ENCODE assay signal across 1 cellular context in genomic region chr19:13987101-13987890, GRCh38.
TF ChIP-seq lines count a peak whose summit lies in the region.

No MANE protein-coding gene starts in this region.

TF ChIP-seq in SK-N-SH, 30 proteins besides CTCF, POLR2A, EP300 and RAD21 (continued from another document):
- TF ChIP-seq, protein P1, sequence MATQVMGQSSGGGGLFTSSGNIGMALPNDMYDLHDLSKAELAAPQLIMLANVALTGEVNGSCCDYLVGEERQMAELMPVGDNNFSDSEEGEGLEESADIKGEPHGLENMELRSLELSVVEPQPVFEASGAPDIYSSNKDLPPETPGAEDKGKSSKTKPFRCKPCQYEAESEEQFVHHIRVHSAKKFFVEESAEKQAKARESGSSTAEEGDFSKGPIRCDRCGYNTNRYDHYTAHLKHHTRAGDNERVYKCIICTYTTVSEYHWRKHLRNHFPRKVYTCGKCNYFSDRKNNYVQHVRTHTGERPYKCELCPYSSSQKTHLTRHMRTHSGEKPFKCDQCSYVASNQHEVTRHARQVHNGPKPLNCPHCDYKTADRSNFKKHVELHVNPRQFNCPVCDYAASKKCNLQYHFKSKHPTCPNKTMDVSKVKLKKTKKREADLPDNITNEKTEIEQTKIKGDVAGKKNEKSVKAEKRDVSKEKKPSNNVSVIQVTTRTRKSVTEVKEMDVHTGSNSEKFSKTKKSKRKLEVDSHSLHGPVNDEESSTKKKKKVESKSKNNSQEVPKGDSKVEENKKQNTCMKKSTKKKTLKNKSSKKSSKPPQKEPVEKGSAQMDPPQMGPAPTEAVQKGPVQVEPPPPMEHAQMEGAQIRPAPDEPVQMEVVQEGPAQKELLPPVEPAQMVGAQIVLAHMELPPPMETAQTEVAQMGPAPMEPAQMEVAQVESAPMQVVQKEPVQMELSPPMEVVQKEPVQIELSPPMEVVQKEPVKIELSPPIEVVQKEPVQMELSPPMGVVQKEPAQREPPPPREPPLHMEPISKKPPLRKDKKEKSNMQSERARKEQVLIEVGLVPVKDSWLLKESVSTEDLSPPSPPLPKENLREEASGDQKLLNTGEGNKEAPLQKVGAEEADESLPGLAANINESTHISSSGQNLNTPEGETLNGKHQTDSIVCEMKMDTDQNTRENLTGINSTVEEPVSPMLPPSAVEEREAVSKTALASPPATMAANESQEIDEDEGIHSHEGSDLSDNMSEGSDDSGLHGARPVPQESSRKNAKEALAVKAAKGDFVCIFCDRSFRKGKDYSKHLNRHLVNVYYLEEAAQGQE (IDR thresholded peaks at IDR 0.05; ENCODE audit: low read depth, low read length) = no peak
- TF ChIP-seq NRF1 (IDR thresholded peaks at IDR 0.05; ENCODE audit: low read depth, low read length) = no peak
- no peak for TF ChIP-seq RXRA (IDR thresholded peaks at IDR 0.05; ENCODE audit: borderline replicate concordance, low read depth)
- TF ChIP-seq PBX3 (IDR thresholded peaks at IDR 0.05) = no peak
